ENCODE assay signal across 9 cellular contexts in the genomic region with DNA sequence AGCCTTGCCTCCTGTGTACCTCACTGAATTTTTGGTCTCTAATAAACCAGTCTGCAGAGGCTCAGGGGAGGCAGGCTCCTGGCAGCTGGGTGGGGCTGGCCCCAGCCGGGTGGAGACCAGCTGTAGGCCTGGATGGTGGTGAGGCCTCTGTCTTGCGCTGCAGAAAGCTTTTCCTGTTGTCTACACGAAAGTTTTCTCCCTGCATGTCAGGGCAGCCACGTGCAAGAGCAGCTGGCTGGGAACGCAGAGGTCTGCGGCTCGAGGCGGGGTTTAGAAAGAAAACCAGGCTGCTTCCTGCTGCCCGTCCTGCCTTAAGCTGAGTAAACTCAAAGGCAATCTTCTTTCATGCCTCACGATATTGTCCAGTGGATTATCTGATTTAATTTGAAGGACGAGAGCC. TPM values are rescaled to one million over a fixed set of nuclear protein-coding genes. Genes with fewer than 3 reads are reported as not detected.
A peak's percentile ranks its signal among the peaks of the same experiment; 100 is the strongest.
DNase-seq lines count a peak whose midpoint lies in the region; ATAC-seq and TF ChIP-seq lines count a peak whose summit lies in the region.
"Had no signal": no experiment of that assay in that cellular context is flagged by ENCODE, and none has a peak within 500 bp of the region (broad histone marks: within the 10 kb centered on the region; RNA-seq: fewer than 3 reads in every experiment).

No MANE protein-coding gene starts in this region.

- peak overlapping the region; percentile 84 for H3K4me3 Mint-ChIP-seq in progenitor cell of endocrine pancreas (ENCODE audit: low read depth)

- no peaks in the 10 kb centered on the region for H3K27me3 Mint-ChIP-seq in progenitor cell of endocrine pancreas

- ATAC-seq in GM18870 (IDR thresholded peaks at IDR 0.05; ENCODE audit: unreplicated experiment), result no peak

- TF ChIP-seq POLR2A in esophagus squamous epithelium (IDR thresholded peaks at IDR 0.05) (peak in 2 of 4 donors; percentile 25 to 29), vagina (IDR thresholded peaks at IDR 0.05) (no peak)

- H3K9me3 ChIP-seq in esophagus squamous epithelium, result no peaks in the 10 kb centered on the region
- H3K9me3 ChIP-seq in vagina, result no peaks in the 10 kb centered on the region

- H3K36me3 Mint-ChIP-seq in progenitor cell of endocrine pancreas (ENCODE audit: insufficient read depth), result peaks cover 5% of the 10 kb centered on the region

- no peaks in the 10 kb centered on the region for H3K79me2 ChIP-seq in ACC112 (ENCODE audit: control insufficient read depth, insufficient read depth, low read length, unreplicated experiment)

- H3K27ac ChIP-seq in ACC112 (ENCODE audit: low read depth, low read length), result peak overlapping the region; percentile 78
- H3K27ac ChIP-seq in esophagus squamous epithelium, result peak overlapping the region; percentile 78 to 89 (median 86)
- H3K27ac ChIP-seq in vagina, result peak overlapping the region; percentile 86

- WGBS in esophagus squamous epithelium, 2 donors, result 0 to 5% methylated on average over 3 to 6 of the region's 11 CpGs

- no peaks in the 10 kb centered on the region for H3K36me3 ChIP-seq in ACC112 (ENCODE audit: insufficient read depth, low read length)
- H3K36me3 ChIP-seq in esophagus squamous epithelium, result no peaks in the 10 kb centered on the region
- H3K36me3 ChIP-seq in vagina, result no peaks in the 10 kb centered on the region
- H3K36me3 ChIP-seq: cardiac muscle cell had no signal

- H3K4me1 ChIP-seq in ACC112 (ENCODE audit: control insufficient read depth, insufficient read depth, low read length, unreplicated experiment), result peaks cover 28% of the 10 kb centered on the region
- H3K4me1 ChIP-seq in esophagus squamous epithelium, result peaks cover 35 to 80% (median 56%) of the 10 kb centered on the region in 3 donors
- peaks cover 64% of the 10 kb centered on the region for H3K4me1 ChIP-seq in vagina

- intact Hi-C loops in esophagus squamous epithelium (cut with DNase I), result no loop called here
- intact Hi-C loops in vagina (cut with DNase I), result no loop called here

- peaks cover 26% of the 10 kb centered on the region for H3K4me1 Mint-ChIP-seq in progenitor cell of endocrine pancreas (ENCODE audit: low read depth)

- H3K4me3 ChIP-seq in ACC112 (ENCODE audit: low read depth, low read length) (peak overlapping the region; percentile 74), esophagus squamous epithelium (peak overlapping the region in 2 of 4 donors; percentile 40 to 61), vagina (peak overlapping the region; percentile 33 to 52)
- H3K4me3 ChIP-seq: cardiac muscle cell had no signal

- H3K9me3 Mint-ChIP-seq in progenitor cell of endocrine pancreas (ENCODE audit: low read depth), result no peaks in the 10 kb centered on the region

- TF ChIP-seq CTCF in esophagus squamous epithelium (IDR thresholded peaks at IDR 0.05) (no peak), progenitor cell of endocrine pancreas (IDR thresholded peaks at IDR 0.05; ENCODE audit: unreplicated experiment) (no peak), vagina (IDR thresholded peaks at IDR 0.05) (no peak)

- H3K27ac Mint-ChIP-seq in progenitor cell of endocrine pancreas, result peak overlapping the region; percentile 52

- H2AFZ ChIP-seq in ACC112 (ENCODE audit: low read length, unreplicated experiment), result peak overlapping the region; percentile 94

- H3K27me3 ChIP-seq in ACC112 (ENCODE audit: insufficient read depth, low read length), result no peaks in the 10 kb centered on the region
- no peaks in the 10 kb centered on the region for H3K27me3 ChIP-seq in esophagus squamous epithelium
- H3K27me3 ChIP-seq in vagina, result no peaks in the 10 kb centered on the region
- H3K27me3 ChIP-seq: cardiac muscle cell had no signal

- DNase-seq in MV-4-11 (lab: John Stamatoyannopoulos, UW), result peak; percentile 92
- peak; percentile 16 for DNase-seq in activated T-cell treated with anti-CD3 and anti-CD28 coated beads for 24 hours (ENCODE audit: low read depth)
- DNase-seq in esophagus squamous epithelium (lab: John Stamatoyannopoulos, UW), result no peak
- DNase-seq in progenitor cell of endocrine pancreas (ENCODE audit: low spot score, unreplicated experiment), result no peak
- no peak for DNase-seq in vagina (ENCODE audit: extremely low spot score in 2 of 2)
- no peak for DNase-seq in NCI-H2227 treated with DMSO at 0.1 percent for 48 hours (lab: John Stamatoyannopoulos, UW)

RNA-seq across cellular contexts. Expression of a gene that starts 2.4 kb away (rescaled TPM):
- 100 to 1,000 TPM in 2 of 4 donors, 10 to 100 TPM in 2; 26.6 to 351 (median 80.6) TPM for total RNA-seq in esophagus squamous epithelium
- 163 and 169 TPM in 2 replicates for total RNA-seq in progenitor cell of endocrine pancreas
- total RNA-seq in vagina, result 1,040 TPM

RNA-seq across cellular contexts. Expression of a gene that starts 21.6 kb away (rescaled TPM):
- total RNA-seq in esophagus squamous epithelium (1 to 10 TPM in 2 of 4 donors, under 1 TPM in 2; 0.22 to 7.1 (median 1.6) TPM), progenitor cell of endocrine pancreas (68.6 and 74.5 TPM in 2 replicates), vagina (23.8 TPM)

RNA-seq across cellular contexts. Expression of a gene that starts 39.8 kb away (rescaled TPM):
- total RNA-seq in esophagus squamous epithelium, result 10 to 100 TPM; 12.5 to 33.8 (median 21.1) TPM
- total RNA-seq in progenitor cell of endocrine pancreas, result 22.1 and 22.4 TPM in 2 replicates
- 57.2 TPM for total RNA-seq in vagina

RNA-seq across cellular contexts. Expression of a gene that starts 54.1 kb away (rescaled TPM):
- total RNA-seq in esophagus squamous epithelium (1 to 10 TPM; 4.2 to 6.0 (median 5.6) TPM), progenitor cell of endocrine pancreas (2.7 and 2.9 TPM in 2 replicates), vagina (10.8 TPM)

Comparison
In these comparisons a context has a peak if more than half of its experiments do, and no peak if none do; other contexts are left out.
1. DNase-seq: peak in MV-4-11 (single experiment) and activated T-cell treated with anti-CD3 and anti-CD28 coated beads for 24 hours (single experiment); none in esophagus squamous epithelium (single experiment), progenitor cell of endocrine pancreas (single experiment), vagina (0 of 2) and NCI-H2227 treated with DMSO at 0.1 percent for 48 hours (single experiment).
2. Peak in every context shown above with its lines, with median percentiles within 50 percentile points of each other: H3K27ac ChIP-seq.